ENCODE assay signal across 1 cellular context in the genomic region with DNA sequence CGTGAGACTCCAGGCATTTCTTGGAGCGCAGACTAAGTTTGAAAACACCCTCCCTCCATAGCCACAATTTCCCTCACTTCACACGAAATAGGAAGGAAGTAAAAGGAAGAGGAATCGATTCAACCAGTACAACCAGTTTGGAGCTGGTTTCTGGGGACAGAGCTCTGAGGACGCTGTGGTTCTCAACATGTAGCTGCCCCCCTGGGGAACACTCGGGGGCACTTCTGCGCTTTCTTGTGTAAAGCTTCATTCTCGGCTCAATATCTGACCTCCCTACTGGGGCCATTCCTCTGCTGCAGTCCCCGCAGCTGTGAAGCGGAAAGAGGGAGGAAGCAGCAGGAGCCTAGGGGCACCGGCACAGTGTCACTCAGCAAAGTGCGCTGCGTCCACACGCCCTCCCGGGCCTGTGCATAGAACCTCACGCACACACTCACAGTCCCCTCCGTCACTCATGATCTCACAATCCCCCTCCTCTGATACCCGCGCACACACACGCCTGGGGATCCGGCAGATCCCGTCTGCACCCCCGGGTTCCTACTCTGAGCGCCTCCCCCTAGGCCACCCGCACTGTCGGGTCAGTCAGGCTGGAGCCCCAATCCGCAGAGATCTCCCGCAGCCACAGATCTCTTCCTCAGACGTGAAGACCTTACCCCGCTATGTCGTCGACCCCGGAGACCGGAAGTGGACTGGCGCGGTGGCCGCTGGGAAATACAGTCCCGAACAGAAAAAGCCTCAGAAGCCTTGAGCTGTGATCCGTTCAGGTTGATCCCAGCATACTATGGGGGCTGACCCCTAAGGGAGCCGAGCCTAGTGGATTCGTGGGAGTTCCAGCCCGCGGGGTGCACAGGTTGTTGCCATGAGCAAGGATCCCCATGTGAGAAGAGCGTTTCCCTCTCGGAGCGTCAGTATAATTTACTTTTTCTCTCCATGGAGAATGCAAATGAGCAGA.
TF ChIP-seq lines count a peak whose summit lies in the region.

A gene (minus strand): TSS at position 688 of the 949 bp plus-strand sequence. CDS start 6,190 bp downstream, outside the sequence.

TF ChIP-seq in HepG2, 621 proteins besides CTCF, POLR2A, EP300 and RAD21 (continued from another document and continues in another):
- TF ChIP-seq, protein P1, sequence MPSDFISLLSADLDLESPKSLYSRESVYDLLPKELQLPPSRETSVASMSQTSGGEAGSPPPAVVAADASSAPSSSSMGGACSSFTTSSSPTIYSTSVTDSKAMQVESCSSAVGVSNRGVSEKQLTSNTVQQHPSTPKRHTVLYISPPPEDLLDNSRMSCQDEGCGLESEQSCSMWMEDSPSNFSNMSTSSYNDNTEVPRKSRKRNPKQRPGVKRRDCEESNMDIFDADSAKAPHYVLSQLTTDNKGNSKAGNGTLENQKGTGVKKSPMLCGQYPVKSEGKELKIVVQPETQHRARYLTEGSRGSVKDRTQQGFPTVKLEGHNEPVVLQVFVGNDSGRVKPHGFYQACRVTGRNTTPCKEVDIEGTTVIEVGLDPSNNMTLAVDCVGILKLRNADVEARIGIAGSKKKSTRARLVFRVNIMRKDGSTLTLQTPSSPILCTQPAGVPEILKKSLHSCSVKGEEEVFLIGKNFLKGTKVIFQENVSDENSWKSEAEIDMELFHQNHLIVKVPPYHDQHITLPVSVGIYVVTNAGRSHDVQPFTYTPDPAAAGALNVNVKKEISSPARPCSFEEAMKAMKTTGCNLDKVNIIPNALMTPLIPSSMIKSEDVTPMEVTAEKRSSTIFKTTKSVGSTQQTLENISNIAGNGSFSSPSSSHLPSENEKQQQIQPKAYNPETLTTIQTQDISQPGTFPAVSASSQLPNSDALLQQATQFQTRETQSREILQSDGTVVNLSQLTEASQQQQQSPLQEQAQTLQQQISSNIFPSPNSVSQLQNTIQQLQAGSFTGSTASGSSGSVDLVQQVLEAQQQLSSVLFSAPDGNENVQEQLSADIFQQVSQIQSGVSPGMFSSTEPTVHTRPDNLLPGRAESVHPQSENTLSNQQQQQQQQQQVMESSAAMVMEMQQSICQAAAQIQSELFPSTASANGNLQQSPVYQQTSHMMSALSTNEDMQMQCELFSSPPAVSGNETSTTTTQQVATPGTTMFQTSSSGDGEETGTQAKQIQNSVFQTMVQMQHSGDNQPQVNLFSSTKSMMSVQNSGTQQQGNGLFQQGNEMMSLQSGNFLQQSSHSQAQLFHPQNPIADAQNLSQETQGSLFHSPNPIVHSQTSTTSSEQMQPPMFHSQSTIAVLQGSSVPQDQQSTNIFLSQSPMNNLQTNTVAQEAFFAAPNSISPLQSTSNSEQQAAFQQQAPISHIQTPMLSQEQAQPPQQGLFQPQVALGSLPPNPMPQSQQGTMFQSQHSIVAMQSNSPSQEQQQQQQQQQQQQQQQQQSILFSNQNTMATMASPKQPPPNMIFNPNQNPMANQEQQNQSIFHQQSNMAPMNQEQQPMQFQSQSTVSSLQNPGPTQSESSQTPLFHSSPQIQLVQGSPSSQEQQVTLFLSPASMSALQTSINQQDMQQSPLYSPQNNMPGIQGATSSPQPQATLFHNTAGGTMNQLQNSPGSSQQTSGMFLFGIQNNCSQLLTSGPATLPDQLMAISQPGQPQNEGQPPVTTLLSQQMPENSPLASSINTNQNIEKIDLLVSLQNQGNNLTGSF (CRISPR knock-in tag; IDR thresholded peaks at IDR 0.05) = no peak
- TF ChIP-seq ZNF446 (CRISPR knock-in tag; IDR thresholded peaks at IDR 0.05) (no peak), MED13 (CRISPR knock-in tag; IDR thresholded peaks at IDR 0.05) (no peak), ZNF121 (CRISPR knock-in tag; IDR thresholded peaks at IDR 0.05) (no peak), FOXK1 (CRISPR knock-in tag; IDR thresholded peaks at IDR 0.05; ENCODE audit: borderline replicate concordance, low read depth) (peak; percentile 58; the same call in 1 of the 2 replicates), ZNF333 (CRISPR knock-in tag; IDR thresholded peaks at IDR 0.05; ENCODE audit: borderline replicate concordance) (peak; percentile 87; the same call in 1 of the 2 replicates), NFE2L1 (CRISPR knock-in tag; IDR thresholded peaks at IDR 0.05; ENCODE audit: borderline replicate concordance) (no peak), ZNF605 (CRISPR knock-in tag; IDR thresholded peaks at IDR 0.05) (peak; percentile 91; the same call in 1 of the 2 replicates), ZBTB7A (CRISPR knock-in tag; IDR thresholded peaks at IDR 0.05) (no peak), HNRNPK (IDR thresholded peaks at IDR 0.05; ENCODE audit: low read depth, low read length, poor library complexity, severe bottlenecking) (no peak), ZNF263 (CRISPR knock-in tag; IDR thresholded peaks at IDR 0.05) (no peak), NFRKB (IDR thresholded peaks at IDR 0.05) (no peak), HNRNPUL1 (IDR thresholded peaks at IDR 0.05; ENCODE audit: low read depth, low read length) (no peak), DPF2 (CRISPR knock-in tag; IDR thresholded peaks at IDR 0.05; ENCODE audit: borderline replicate concordance, low read depth) (no peak), ZNF790 (CRISPR knock-in tag; IDR thresholded peaks at IDR 0.05; ENCODE audit: borderline replicate concordance) (no peak), GFI1 (CRISPR knock-in tag; IDR thresholded peaks at IDR 0.05; ENCODE audit: borderline replicate concordance) (0 out of 2 replicates have a peak, but pooled peaks have one; percentile 61), SATB2 (CRISPR knock-in tag; IDR thresholded peaks at IDR 0.05) (no peak), ZNF75D (CRISPR knock-in tag; IDR thresholded peaks at IDR 0.05; ENCODE audit: borderline replicate concordance) (no peak), ZNF614 (CRISPR knock-in tag; IDR thresholded peaks at IDR 0.05; ENCODE audit: borderline replicate concordance) (no peak; the same call in 1 of the 2 replicates), ZNF678 (CRISPR knock-in tag; IDR thresholded peaks at IDR 0.05) (no peak), ZNF7 (CRISPR knock-in tag; IDR thresholded peaks at IDR 0.05) (no peak), SP2 (CRISPR knock-in tag; IDR thresholded peaks at IDR 0.05) (no peak), U2AF1 (optimal IDR thresholded peaks at IDR 0.05; ENCODE audit: low read depth, low read length) (peak; percentile 71), NAIF1 (CRISPR knock-in tag; IDR thresholded peaks at IDR 0.05; ENCODE audit: borderline replicate concordance) (0 out of 2 replicates have a peak, but pooled peaks have one; percentile 61), MED1 (CRISPR knock-in tag; IDR thresholded peaks at IDR 0.05) (peak; percentile 59; the same call in 1 of the 2 replicates), RXRB (CRISPR knock-in tag; IDR thresholded peaks at IDR 0.05; ENCODE audit: borderline replicate concordance) (peak; percentile 66; the same call in 1 of the 2 replicates), GTF2F1 (IDR thresholded peaks at IDR 0.05; ENCODE audit: low read length) (no peak), TCF12 (IDR thresholded peaks at IDR 0.05) (no peak), TCF12 (CRISPR knock-in tag; IDR thresholded peaks at IDR 0.05) (no peak), ZNF17 (CRISPR knock-in tag; IDR thresholded peaks at IDR 0.05) (no peak), CREM (IDR thresholded peaks at IDR 0.05) (peak; percentile 84), CREM (CRISPR knock-in tag; IDR thresholded peaks at IDR 0.05) (no peak)
- TF ChIP-seq, protein P2, sequence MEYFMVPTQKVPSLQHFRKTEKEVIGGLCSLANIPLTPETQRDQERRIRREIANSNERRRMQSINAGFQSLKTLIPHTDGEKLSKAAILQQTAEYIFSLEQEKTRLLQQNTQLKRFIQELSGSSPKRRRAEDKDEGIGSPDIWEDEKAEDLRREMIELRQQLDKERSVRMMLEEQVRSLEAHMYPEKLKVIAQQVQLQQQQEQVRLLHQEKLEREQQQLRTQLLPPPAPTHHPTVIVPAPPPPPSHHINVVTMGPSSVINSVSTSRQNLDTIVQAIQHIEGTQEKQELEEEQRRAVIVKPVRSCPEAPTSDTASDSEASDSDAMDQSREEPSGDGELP (IDR thresholded peaks at IDR 0.05; ENCODE audit: borderline replicate concordance, low read depth) = no peak
- TF ChIP-seq, protein P3, sequence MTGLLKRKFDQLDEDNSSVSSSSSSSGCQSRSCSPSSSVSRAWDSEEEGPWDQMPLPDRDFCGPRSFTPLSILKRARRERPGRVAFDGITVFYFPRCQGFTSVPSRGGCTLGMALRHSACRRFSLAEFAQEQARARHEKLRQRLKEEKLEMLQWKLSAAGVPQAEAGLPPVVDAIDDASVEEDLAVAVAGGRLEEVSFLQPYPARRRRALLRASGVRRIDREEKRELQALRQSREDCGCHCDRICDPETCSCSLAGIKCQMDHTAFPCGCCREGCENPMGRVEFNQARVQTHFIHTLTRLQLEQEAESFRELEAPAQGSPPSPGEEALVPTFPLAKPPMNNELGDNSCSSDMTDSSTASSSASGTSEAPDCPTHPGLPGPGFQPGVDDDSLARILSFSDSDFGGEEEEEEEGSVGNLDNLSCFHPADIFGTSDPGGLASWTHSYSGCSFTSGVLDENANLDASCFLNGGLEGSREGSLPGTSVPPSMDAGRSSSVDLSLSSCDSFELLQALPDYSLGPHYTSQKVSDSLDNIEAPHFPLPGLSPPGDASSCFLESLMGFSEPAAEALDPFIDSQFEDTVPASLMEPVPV (CRISPR knock-in tag; IDR thresholded peaks at IDR 0.05) = no peak
- TF ChIP-seq, protein P4, sequence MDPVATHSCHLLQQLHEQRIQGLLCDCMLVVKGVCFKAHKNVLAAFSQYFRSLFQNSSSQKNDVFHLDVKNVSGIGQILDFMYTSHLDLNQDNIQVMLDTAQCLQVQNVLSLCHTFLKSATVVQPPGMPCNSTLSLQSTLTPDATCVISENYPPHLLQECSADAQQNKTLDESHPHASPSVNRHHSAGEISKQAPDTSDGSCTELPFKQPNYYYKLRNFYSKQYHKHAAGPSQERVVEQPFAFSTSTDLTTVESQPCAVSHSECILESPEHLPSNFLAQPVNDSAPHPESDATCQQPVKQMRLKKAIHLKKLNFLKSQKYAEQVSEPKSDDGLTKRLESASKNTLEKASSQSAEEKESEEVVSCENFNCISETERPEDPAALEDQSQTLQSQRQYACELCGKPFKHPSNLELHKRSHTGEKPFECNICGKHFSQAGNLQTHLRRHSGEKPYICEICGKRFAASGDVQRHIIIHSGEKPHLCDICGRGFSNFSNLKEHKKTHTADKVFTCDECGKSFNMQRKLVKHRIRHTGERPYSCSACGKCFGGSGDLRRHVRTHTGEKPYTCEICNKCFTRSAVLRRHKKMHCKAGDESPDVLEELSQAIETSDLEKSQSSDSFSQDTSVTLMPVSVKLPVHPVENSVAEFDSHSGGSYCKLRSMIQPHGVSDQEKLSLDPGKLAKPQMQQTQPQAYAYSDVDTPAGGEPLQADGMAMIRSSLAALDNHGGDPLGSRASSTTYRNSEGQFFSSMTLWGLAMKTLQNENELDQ (CRISPR knock-in tag; IDR thresholded peaks at IDR 0.05; ENCODE audit: borderline replicate concordance) = 0 out of 2 replicates have a peak, but pooled peaks have one; percentile 3
- TF ChIP-seq, protein P5, sequence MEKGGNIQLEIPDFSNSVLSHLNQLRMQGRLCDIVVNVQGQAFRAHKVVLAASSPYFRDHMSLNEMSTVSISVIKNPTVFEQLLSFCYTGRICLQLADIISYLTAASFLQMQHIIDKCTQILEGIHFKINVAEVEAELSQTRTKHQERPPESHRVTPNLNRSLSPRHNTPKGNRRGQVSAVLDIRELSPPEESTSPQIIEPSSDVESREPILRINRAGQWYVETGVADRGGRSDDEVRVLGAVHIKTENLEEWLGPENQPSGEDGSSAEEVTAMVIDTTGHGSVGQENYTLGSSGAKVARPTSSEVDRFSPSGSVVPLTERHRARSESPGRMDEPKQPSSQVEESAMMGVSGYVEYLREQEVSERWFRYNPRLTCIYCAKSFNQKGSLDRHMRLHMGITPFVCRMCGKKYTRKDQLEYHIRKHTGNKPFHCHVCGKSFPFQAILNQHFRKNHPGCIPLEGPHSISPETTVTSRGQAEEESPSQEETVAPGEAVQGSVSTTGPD (CRISPR knock-in tag; IDR thresholded peaks at IDR 0.05) = no peak
- TF ChIP-seq, protein P6, sequence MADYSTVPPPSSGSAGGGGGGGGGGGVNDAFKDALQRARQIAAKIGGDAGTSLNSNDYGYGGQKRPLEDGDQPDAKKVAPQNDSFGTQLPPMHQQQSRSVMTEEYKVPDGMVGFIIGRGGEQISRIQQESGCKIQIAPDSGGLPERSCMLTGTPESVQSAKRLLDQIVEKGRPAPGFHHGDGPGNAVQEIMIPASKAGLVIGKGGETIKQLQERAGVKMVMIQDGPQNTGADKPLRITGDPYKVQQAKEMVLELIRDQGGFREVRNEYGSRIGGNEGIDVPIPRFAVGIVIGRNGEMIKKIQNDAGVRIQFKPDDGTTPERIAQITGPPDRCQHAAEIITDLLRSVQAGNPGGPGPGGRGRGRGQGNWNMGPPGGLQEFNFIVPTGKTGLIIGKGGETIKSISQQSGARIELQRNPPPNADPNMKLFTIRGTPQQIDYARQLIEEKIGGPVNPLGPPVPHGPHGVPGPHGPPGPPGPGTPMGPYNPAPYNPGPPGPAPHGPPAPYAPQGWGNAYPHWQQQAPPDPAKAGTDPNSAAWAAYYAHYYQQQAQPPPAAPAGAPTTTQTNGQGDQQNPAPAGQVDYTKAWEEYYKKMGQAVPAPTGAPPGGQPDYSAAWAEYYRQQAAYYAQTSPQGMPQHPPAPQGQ (CRISPR knock-in tag; IDR thresholded peaks at IDR 0.05; ENCODE audit: borderline replicate concordance) = no peak
- TF ChIP-seq, protein P7, sequence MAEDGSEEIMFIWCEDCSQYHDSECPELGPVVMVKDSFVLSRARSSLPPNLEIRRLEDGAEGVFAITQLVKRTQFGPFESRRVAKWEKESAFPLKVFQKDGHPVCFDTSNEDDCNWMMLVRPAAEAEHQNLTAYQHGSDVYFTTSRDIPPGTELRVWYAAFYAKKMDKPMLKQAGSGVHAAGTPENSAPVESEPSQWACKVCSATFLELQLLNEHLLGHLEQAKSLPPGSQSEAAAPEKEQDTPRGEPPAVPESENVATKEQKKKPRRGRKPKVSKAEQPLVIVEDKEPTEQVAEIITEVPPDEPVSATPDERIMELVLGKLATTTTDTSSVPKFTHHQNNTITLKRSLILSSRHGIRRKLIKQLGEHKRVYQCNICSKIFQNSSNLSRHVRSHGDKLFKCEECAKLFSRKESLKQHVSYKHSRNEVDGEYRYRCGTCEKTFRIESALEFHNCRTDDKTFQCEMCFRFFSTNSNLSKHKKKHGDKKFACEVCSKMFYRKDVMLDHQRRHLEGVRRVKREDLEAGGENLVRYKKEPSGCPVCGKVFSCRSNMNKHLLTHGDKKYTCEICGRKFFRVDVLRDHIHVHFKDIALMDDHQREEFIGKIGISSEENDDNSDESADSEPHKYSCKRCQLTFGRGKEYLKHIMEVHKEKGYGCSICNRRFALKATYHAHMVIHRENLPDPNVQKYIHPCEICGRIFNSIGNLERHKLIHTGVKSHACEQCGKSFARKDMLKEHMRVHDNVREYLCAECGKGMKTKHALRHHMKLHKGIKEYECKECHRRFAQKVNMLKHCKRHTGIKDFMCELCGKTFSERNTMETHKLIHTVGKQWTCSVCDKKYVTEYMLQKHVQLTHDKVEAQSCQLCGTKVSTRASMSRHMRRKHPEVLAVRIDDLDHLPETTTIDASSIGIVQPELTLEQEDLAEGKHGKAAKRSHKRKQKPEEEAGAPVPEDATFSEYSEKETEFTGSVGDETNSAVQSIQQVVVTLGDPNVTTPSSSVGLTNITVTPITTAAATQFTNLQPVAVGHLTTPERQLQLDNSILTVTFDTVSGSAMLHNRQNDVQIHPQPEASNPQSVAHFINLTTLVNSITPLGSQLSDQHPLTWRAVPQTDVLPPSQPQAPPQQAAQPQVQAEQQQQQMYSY (CRISPR knock-in tag; IDR thresholded peaks at IDR 0.05) = no peak
- TF ChIP-seq, protein P8, sequence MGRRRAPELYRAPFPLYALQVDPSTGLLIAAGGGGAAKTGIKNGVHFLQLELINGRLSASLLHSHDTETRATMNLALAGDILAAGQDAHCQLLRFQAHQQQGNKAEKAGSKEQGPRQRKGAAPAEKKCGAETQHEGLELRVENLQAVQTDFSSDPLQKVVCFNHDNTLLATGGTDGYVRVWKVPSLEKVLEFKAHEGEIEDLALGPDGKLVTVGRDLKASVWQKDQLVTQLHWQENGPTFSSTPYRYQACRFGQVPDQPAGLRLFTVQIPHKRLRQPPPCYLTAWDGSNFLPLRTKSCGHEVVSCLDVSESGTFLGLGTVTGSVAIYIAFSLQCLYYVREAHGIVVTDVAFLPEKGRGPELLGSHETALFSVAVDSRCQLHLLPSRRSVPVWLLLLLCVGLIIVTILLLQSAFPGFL (CRISPR knock-in tag; IDR thresholded peaks at IDR 0.05) = no peak
